ENCODE assay signal across 1 cellular context in genomic region chr6:169212897-169213813, GRCh38.
TF ChIP-seq lines count a peak whose summit lies in the region.

No MANE protein-coding gene starts in this region.

TF ChIP-seq in K562, 482 proteins besides CTCF, POLR2A, EP300 and RAD21 (continued from another document and continues in another):
- TF ChIP-seq, protein P1, sequence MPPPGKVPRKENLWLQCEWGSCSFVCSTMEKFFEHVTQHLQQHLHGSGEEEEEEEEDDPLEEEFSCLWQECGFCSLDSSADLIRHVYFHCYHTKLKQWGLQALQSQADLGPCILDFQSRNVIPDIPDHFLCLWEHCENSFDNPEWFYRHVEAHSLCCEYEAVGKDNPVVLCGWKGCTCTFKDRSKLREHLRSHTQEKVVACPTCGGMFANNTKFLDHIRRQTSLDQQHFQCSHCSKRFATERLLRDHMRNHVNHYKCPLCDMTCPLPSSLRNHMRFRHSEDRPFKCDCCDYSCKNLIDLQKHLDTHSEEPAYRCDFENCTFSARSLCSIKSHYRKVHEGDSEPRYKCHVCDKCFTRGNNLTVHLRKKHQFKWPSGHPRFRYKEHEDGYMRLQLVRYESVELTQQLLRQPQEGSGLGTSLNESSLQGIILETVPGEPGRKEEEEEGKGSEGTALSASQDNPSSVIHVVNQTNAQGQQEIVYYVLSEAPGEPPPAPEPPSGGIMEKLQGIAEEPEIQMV (tag; conservative IDR thresholded peaks at IDR 0.05; ENCODE audit: low read depth): no peak
- TF ChIP-seq ZNF583 (CRISPR knock-in tag; IDR thresholded peaks at IDR 0.05): no peak
- no peak for TF ChIP-seq ZC3H8 (IDR thresholded peaks at IDR 0.05)
- TF ChIP-seq SMC3 (conservative IDR thresholded peaks at IDR 0.05; ENCODE audit: insufficient read depth, low read depth, low read length): 0 out of 2 replicates have a peak, but pooled peaks have one; percentile 11
- no peak for TF ChIP-seq MYBL2 (IDR thresholded peaks at IDR 0.05; ENCODE audit: low read depth)
- no peak for TF ChIP-seq MYBL2 (CRISPR knock-in tag; IDR thresholded peaks at IDR 0.05; ENCODE audit: borderline replicate concordance)
- TF ChIP-seq ZNF174 (CRISPR knock-in tag; IDR thresholded peaks at IDR 0.05): no peak
- TF ChIP-seq, protein P2, sequence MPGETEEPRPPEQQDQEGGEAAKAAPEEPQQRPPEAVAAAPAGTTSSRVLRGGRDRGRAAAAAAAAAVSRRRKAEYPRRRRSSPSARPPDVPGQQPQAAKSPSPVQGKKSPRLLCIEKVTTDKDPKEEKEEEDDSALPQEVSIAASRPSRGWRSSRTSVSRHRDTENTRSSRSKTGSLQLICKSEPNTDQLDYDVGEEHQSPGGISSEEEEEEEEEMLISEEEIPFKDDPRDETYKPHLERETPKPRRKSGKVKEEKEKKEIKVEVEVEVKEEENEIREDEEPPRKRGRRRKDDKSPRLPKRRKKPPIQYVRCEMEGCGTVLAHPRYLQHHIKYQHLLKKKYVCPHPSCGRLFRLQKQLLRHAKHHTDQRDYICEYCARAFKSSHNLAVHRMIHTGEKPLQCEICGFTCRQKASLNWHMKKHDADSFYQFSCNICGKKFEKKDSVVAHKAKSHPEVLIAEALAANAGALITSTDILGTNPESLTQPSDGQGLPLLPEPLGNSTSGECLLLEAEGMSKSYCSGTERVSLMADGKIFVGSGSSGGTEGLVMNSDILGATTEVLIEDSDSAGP (CRISPR knock-in tag; IDR thresholded peaks at IDR 0.05): no peak
- no peak for TF ChIP-seq MAFK (IDR thresholded peaks at IDR 0.05; ENCODE audit: low read length)
- TF ChIP-seq ZKSCAN1 (IDR thresholded peaks at IDR 0.05; ENCODE audit: low read depth, low read length): 0 out of 2 replicates have a peak, but pooled peaks have one; percentile 38
- TF ChIP-seq GABPB1 (CRISPR knock-in tag; IDR thresholded peaks at IDR 0.05): no peak
- TF ChIP-seq, protein P3, sequence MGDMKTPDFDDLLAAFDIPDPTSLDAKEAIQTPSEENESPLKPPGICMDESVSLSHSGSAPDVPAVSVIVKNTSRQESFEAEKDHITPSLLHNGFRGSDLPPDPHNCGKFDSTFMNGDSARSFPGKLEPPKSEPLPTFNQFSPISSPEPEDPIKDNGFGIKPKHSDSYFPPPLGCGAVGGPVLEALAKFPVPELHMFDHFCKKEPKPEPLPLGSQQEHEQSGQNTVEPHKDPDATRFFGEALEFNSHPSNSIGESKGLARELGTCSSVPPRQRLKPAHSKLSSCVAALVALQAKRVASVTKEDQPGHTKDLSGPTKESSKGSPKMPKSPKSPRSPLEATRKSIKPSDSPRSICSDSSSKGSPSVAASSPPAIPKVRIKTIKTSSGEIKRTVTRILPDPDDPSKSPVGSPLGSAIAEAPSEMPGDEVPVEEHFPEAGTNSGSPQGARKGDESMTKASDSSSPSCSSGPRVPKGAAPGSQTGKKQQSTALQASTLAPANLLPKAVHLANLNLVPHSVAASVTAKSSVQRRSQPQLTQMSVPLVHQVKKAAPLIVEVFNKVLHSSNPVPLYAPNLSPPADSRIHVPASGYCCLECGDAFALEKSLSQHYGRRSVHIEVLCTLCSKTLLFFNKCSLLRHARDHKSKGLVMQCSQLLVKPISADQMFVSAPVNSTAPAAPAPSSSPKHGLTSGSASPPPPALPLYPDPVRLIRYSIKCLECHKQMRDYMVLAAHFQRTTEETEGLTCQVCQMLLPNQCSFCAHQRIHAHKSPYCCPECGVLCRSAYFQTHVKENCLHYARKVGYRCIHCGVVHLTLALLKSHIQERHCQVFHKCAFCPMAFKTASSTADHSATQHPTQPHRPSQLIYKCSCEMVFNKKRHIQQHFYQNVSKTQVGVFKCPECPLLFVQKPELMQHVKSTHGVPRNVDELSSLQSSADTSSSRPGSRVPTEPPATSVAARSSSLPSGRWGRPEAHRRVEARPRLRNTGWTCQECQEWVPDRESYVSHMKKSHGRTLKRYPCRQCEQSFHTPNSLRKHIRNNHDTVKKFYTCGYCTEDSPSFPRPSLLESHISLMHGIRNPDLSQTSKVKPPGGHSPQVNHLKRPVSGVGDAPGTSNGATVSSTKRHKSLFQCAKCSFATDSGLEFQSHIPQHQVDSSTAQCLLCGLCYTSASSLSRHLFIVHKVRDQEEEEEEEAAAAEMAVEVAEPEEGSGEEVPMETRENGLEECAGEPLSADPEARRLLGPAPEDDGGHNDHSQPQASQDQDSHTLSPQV (IDR thresholded peaks at IDR 0.05): no peak
- TF ChIP-seq ZBED1 (IDR thresholded peaks at IDR 0.05): no peak
- TF ChIP-seq ZFP30 (CRISPR knock-in tag; IDR thresholded peaks at IDR 0.05; ENCODE audit: borderline replicate concordance): no peak
- no peak for TF ChIP-seq TGIF2 (CRISPR knock-in tag; IDR thresholded peaks at IDR 0.05)
- peak; percentile 50; the same call in 1 of the 2 replicates for TF ChIP-seq GTF2E2 (tag; IDR thresholded peaks at IDR 0.05)
- peak; percentile 71 for TF ChIP-seq GABPA (tag; conservative IDR thresholded peaks at IDR 0.05; ENCODE audit: low read depth)
- TF ChIP-seq MNT (conservative IDR thresholded peaks at IDR 0.05): no peak
- TF ChIP-seq PCBP1 (IDR thresholded peaks at IDR 0.05; ENCODE audit: low read depth, low read length, poor library complexity, severe bottlenecking): peak; percentile 79
- TF ChIP-seq DPF2 (IDR thresholded peaks at IDR 0.05): no peak
- TF ChIP-seq BMI1 (IDR thresholded peaks at IDR 0.05; ENCODE audit: low read length): no peak
- TF ChIP-seq TFAP4 (CRISPR knock-in tag; IDR thresholded peaks at IDR 0.05; ENCODE audit: borderline replicate concordance): peak; percentile 24; the same call in 1 of the 2 replicates
- no peak for TF ChIP-seq MED1 (CRISPR knock-in tag; IDR thresholded peaks at IDR 0.05; ENCODE audit: borderline replicate concordance)
- TF ChIP-seq, protein P4, sequence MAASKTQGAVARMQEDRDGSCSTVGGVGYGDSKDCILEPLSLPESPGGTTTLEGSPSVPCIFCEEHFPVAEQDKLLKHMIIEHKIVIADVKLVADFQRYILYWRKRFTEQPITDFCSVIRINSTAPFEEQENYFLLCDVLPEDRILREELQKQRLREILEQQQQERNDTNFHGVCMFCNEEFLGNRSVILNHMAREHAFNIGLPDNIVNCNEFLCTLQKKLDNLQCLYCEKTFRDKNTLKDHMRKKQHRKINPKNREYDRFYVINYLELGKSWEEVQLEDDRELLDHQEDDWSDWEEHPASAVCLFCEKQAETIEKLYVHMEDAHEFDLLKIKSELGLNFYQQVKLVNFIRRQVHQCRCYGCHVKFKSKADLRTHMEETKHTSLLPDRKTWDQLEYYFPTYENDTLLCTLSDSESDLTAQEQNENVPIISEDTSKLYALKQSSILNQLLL (CRISPR knock-in tag; IDR thresholded peaks at IDR 0.05; ENCODE audit: borderline replicate concordance): no peak
- no peak for TF ChIP-seq DLX4 (CRISPR knock-in tag; IDR thresholded peaks at IDR 0.05)
- TF ChIP-seq YY1 (IDR thresholded peaks at IDR 0.05; ENCODE audit: borderline replicate concordance in 1 of 3, control insufficient read depth in 1 of 3, extremely low read depth in 1 of 3, insufficient read depth in 3 of 3, insufficient read length in 1 of 3, insufficient replicate concordance in 2 of 3, low read depth in 1 of 3, low read length in 2 of 3): peak; percentile 20 to 85 (median 50)
- peak; percentile 33; the same call in 1 of the 2 replicates for TF ChIP-seq JUND (IDR thresholded peaks at IDR 0.05; ENCODE audit: borderline replicate concordance, low read depth, low read length)
- no peak; the same call in 2 of the 3 replicates for TF ChIP-seq JUND (tag; IDR thresholded peaks at IDR 0.05; ENCODE audit: borderline replicate concordance, low read depth, low read length)
- TF ChIP-seq, protein P5, sequence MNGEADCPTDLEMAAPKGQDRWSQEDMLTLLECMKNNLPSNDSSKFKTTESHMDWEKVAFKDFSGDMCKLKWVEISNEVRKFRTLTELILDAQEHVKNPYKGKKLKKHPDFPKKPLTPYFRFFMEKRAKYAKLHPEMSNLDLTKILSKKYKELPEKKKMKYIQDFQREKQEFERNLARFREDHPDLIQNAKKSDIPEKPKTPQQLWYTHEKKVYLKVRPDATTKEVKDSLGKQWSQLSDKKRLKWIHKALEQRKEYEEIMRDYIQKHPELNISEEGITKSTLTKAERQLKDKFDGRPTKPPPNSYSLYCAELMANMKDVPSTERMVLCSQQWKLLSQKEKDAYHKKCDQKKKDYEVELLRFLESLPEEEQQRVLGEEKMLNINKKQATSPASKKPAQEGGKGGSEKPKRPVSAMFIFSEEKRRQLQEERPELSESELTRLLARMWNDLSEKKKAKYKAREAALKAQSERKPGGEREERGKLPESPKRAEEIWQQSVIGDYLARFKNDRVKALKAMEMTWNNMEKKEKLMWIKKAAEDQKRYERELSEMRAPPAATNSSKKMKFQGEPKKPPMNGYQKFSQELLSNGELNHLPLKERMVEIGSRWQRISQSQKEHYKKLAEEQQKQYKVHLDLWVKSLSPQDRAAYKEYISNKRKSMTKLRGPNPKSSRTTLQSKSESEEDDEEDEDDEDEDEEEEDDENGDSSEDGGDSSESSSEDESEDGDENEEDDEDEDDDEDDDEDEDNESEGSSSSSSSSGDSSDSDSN (IDR thresholded peaks at IDR 0.05; ENCODE audit: borderline replicate concordance in 1 of 2, low read depth in 2 of 2, low read length in 2 of 2): no peak
- TF ChIP-seq RBM34 (IDR thresholded peaks at IDR 0.05; ENCODE audit: borderline replicate concordance, insufficient read depth, low read length): no peak
- peak; percentile 81 for TF ChIP-seq PHF20 (IDR thresholded peaks at IDR 0.05; ENCODE audit: partially characterized antibody)
- TF ChIP-seq MAX (CRISPR knock-in tag; IDR thresholded peaks at IDR 0.05): peak; percentile 56
- peak; percentile 27 for TF ChIP-seq TAF1 (IDR thresholded peaks at IDR 0.05; ENCODE audit: control insufficient read depth, extremely low read depth, insufficient read depth, low read length, severe bottlenecking)
- 0 out of 2 replicates have a peak, but pooled peaks have one; percentile 42 for TF ChIP-seq ZKSCAN8 (CRISPR knock-in tag; IDR thresholded peaks at IDR 0.05)
- TF ChIP-seq SMAD1 (IDR thresholded peaks at IDR 0.05; ENCODE audit: low read depth, low read length, partially characterized antibody): no peak
- no peak for TF ChIP-seq RFX7 (CRISPR knock-in tag; IDR thresholded peaks at IDR 0.05)
- peak; percentile 36; the same call in 1 of the 2 replicates for TF ChIP-seq CREB1 (IDR thresholded peaks at IDR 0.05)
- TF ChIP-seq CREB1 (CRISPR knock-in tag; IDR thresholded peaks at IDR 0.05): peak; percentile 47
- TF ChIP-seq YBX1 (IDR thresholded peaks at IDR 0.05): no peak
- TF ChIP-seq MAZ (CRISPR knock-in tag; conservative IDR thresholded peaks at IDR 0.05 in 1 of 2, IDR thresholded peaks at IDR 0.05 in 1 of 2): peak; percentile 79 to 84
- no peak for TF ChIP-seq SLC30A9 (CRISPR knock-in tag; IDR thresholded peaks at IDR 0.05)
- no peak for TF ChIP-seq TCFL5 (CRISPR knock-in tag; conservative IDR thresholded peaks at IDR 0.05)
- TF ChIP-seq IRF9 (tag; IDR thresholded peaks at IDR 0.05): no peak
- no peak for TF ChIP-seq ZNF143 (CRISPR knock-in tag; IDR thresholded peaks at IDR 0.05)
- peak; percentile 12 for TF ChIP-seq ZFP36 (IDR thresholded peaks at IDR 0.05; ENCODE audit: low read depth, low read length, partially characterized antibody)
- peak; percentile 82 for TF ChIP-seq RB1 (IDR thresholded peaks at IDR 0.05; ENCODE audit: low read depth)
- TF ChIP-seq PKNOX1 (IDR thresholded peaks at IDR 0.05): peak; percentile 97
- peak; percentile 39; the same call in 1 of the 2 replicates for TF ChIP-seq ZBTB7A (IDR thresholded peaks at IDR 0.05; ENCODE audit: borderline replicate concordance, control insufficient read depth, low read depth, low read length)
- no peak for TF ChIP-seq XRCC5 (IDR thresholded peaks at IDR 0.05; ENCODE audit: low read depth, low read length)
- no peak for TF ChIP-seq MYC (IDR thresholded peaks at IDR 0.05; ENCODE audit: low read depth, low read length)
- TF ChIP-seq MYC (CRISPR knock-in tag; IDR thresholded peaks at IDR 0.05; ENCODE audit: borderline replicate concordance, low read depth): no peak
- TF ChIP-seq POLR2H (tag; IDR thresholded peaks at IDR 0.05; ENCODE audit: low read depth): peak; percentile 65
- TF ChIP-seq NCOA2 (IDR thresholded peaks at IDR 0.05; ENCODE audit: partially characterized antibody in 2 of 2): no peak
